21 cellular contexts compared by ENCODE assay signal in genomic region chr6:135325624-135326424, GRCh38.
DNase-seq lines count a peak whose midpoint lies in the region; ATAC-seq and TF ChIP-seq lines count a peak whose summit lies in the region.
"Had no signal": no experiment of that assay in that cellular context is flagged by ENCODE, and none has a peak within 500 bp of the region (broad histone marks: within the 10 kb centered on the region; RNA-seq: fewer than 3 reads in every experiment).

No MANE protein-coding gene starts in this region.

- no peaks in the 10 kb centered on the region for H3F3A ChIP-seq in GM23248 (ENCODE audit: insufficient read depth)

- no peak overlapping the region for H2AFZ ChIP-seq in GM23248

- no peak overlapping the region for H3K4me2 ChIP-seq in GM23248 (ENCODE audit: unreplicated experiment)

- no peak overlapping the region for H3K27ac ChIP-seq in GM23248
- H3K27ac ChIP-seq: gastroesophageal sphincter, spleen had no signal

- no peaks in the 10 kb centered on the region for H3K79me2 ChIP-seq in GM23248 (ENCODE audit: insufficient read depth)

- no peaks in the 10 kb centered on the region for H3K27me3 Mint-ChIP-seq in glutamatergic neuron (ENCODE audit: unreplicated experiment)
- H3K27me3 Mint-ChIP-seq: activated CD4-positive, alpha-beta T cell treated with anti-CD3 and anti-CD28 coated beads for 36 hours had no signal

- H3K27me3 ChIP-seq in GM23248 (replicated peaks; ENCODE audit: insufficient read depth): no peaks in the 10 kb centered on the region
- no peaks in the 10 kb centered on the region for H3K27me3 ChIP-seq in adipocyte (replicated peaks; ENCODE audit: control insufficient read depth, insufficient read depth, low read length)
- H3K27me3 ChIP-seq: gastroesophageal sphincter, spleen had no signal

- H3K27ac Mint-ChIP-seq in glutamatergic neuron (ENCODE audit: unreplicated experiment): no peak overlapping the region
- H3K27ac Mint-ChIP-seq: activated CD4-positive, alpha-beta T cell treated with anti-CD3 and anti-CD28 coated beads for 36 hours; mesothelial cell of epicardium had no signal

- H3K9ac ChIP-seq in GM23248 (no peak overlapping the region), adipocyte (ENCODE audit: low read length) (no peak overlapping the region)

- no peaks in the 10 kb centered on the region for H3K36me3 Mint-ChIP-seq in glutamatergic neuron (ENCODE audit: unreplicated experiment)

- no peaks in the 10 kb centered on the region for H4K20me1 ChIP-seq in GM23248 (ENCODE audit: insufficient read depth)

- H3K9me3 ChIP-seq in GM23248 (ENCODE audit: low read depth) (no peaks in the 10 kb centered on the region), adipocyte (ENCODE audit: control insufficient read depth, low read length) (no peaks in the 10 kb centered on the region)
- H3K9me3 ChIP-seq: prostate gland, spleen had no signal

- H3K4me1 Mint-ChIP-seq in glutamatergic neuron (ENCODE audit: low read depth, unreplicated experiment): no peaks in the 10 kb centered on the region
- H3K4me1 Mint-ChIP-seq: neural crest cell had no signal

- TF ChIP-seq POLR2A in NB4 (IDR thresholded peaks at IDR 0.05; ENCODE audit: extremely low read depth, insufficient read length): no peak

- H3K9me2 ChIP-seq in GM23248 (ENCODE audit: insufficient read depth): no peaks in the 10 kb centered on the region

- 87 to 90% methylated on average over 4 of the region's 4 CpGs for whole genome bisulfite sequencing in GM23248 (ENCODE audit: low coverage in 1 of 2, low lambda C conversion rate in 2 of 2, missing lambda C conversion rate in 2 of 2), 2 experiments

- DNase-seq in GM23248: peak; percentile 13
- peak; percentile 88 for DNase-seq in NB4 (ENCODE audit: low read depth)
- DNase-seq in adipocyte (ENCODE audit: low read depth): peak; percentile 4
- DNase-seq in iris pigment epithelial cell (ENCODE audit: low read depth): peak; percentile 66
- no peak for DNase-seq in GM13976 (ENCODE audit: low spot score)
- no peak for DNase-seq in DMS 273 treated with DMSO at 0.1 percent for 48 hours (lab: John Stamatoyannopoulos, UW)
- DNase-seq in glutamatergic neuron: no peak
- DNase-seq: activated CD4-positive, alpha-beta T cell treated with anti-CD3 and anti-CD28 coated beads for 36 hours; activated effector memory CD4-positive, alpha-beta T cell treated with Interleukin-2 at 50 U/mL for 16 hours; amygdala; GOT3; NCI-H1092 treated with DMSO at 0.1 percent for 48 hours; NCI-H524 treated with DMSO at 0.1 percent for 48 hours; SHP77 treated with DMSO at 0.1 percent for 48 hours; spleen had no signal

- peaks cover 2% of the 10 kb centered on the region for H3K9me3 Mint-ChIP-seq in glutamatergic neuron (ENCODE audit: unreplicated experiment)
- H3K9me3 Mint-ChIP-seq: neural crest cell had no signal

- TF ChIP-seq CTCF in NB4 (IDR thresholded peaks at IDR 0.05; ENCODE audit: low read depth, low read length): no peak
- TF ChIP-seq CTCF in GM13976 (IDR thresholded peaks at IDR 0.05; ENCODE audit: borderline replicate concordance, control extremely low read depth, extremely low read depth, insufficient read depth, missing control alignments): no peak
- TF ChIP-seq CTCF in glutamatergic neuron (IDR thresholded peaks at IDR 0.05; ENCODE audit: partially characterized antibody, unreplicated experiment): no peak

- 0 out of 2 replicates have a peak, but pooled peaks cover 3% of the 10 kb centered on the region for H3K36me3 ChIP-seq in GM23248 (ENCODE audit: low read depth)
- H3K36me3 ChIP-seq in adipocyte (ENCODE audit: control insufficient read depth, insufficient read depth, low read length, severe bottlenecking): peaks cover 4% of the 10 kb centered on the region
- H3K36me3 ChIP-seq: prostate gland had no signal

- ATAC-seq in GM18517 (IDR thresholded peaks at IDR 0.05; ENCODE audit: unreplicated experiment): no peak
- ATAC-seq: activated CD4-positive, alpha-beta T cell treated with anti-CD3 and anti-CD28 coated beads for 36 hours; gastroesophageal sphincter; HepG2 had no signal

- H3K4me1 ChIP-seq in GM23248 (ENCODE audit: insufficient read depth): no peaks in the 10 kb centered on the region
- H3K4me1 ChIP-seq in adipocyte (ENCODE audit: control insufficient read depth, insufficient read depth, low read length): peaks cover 8% of the 10 kb centered on the region
- H3K4me1 ChIP-seq: gastroesophageal sphincter, prostate gland had no signal

- no peak overlapping the region for H3K4me3 Mint-ChIP-seq in glutamatergic neuron (ENCODE audit: unreplicated experiment)
- H3K4me3 Mint-ChIP-seq: activated CD4-positive, alpha-beta T cell treated with anti-CD3 and anti-CD28 coated beads for 36 hours; mesothelial cell of epicardium; neural crest cell had no signal

- no peak overlapping the region for H3K4me3 ChIP-seq in GM23248
- peak overlapping the region; percentile 12 for H3K4me3 ChIP-seq in NB4 (ENCODE audit: low read depth, low read length)
- H3K4me3 ChIP-seq in adipocyte (ENCODE audit: low read length): no peak overlapping the region
- H3K4me3 ChIP-seq: gastroesophageal sphincter, prostate gland, spleen had no signal

- in situ Hi-C loops in GM23248 (cut with MboI) (no loop called here), GM13976 (cut with MboI; ENCODE audit: low sequenced_read_pairs, unreplicated experiment) (no loop called here)

Comparison
In these comparisons a context has a peak if more than half of its experiments do, and no peak if none do; other contexts are left out.
1. DNase-seq: peak in GM23248 (single experiment), NB4 (single experiment), adipocyte (single experiment) and iris pigment epithelial cell (single experiment); none in GM13976 (single experiment), DMS 273 treated with DMSO at 0.1 percent for 48 hours (single experiment) and glutamatergic neuron (single experiment).